Comparison of ENCODE assay signal across 8 cellular contexts in genomic region chr4:184747034-184747830, GRCh38. TPM values are rescaled to one million over a fixed set of nuclear protein-coding genes. Genes with fewer than 3 reads are reported as not detected.
DNase-seq lines count a peak whose midpoint lies in the region; ATAC-seq and TF ChIP-seq lines count a peak whose summit lies in the region.

No MANE protein-coding gene starts in this region.

- no peak for TF ChIP-seq POLR2A in upper lobe of left lung (IDR thresholded peaks at IDR 0.05)

- H3K4me3 ChIP-seq in dorsolateral prefrontal cortex (no peak overlapping the region), mucosa of descending colon (no peak overlapping the region), upper lobe of left lung (no peak overlapping the region)

- intact Hi-C loops in dorsolateral prefrontal cortex (cut with DNase I) = loop anchor here (5.0 to 10.0 kb wide), 7 partner anchors 60 to 350 kb away; partner anchors contain the start of gene ACSL1 (in 1 of the 2)
- intact Hi-C loops in mucosa of descending colon (cut with DNase I, micrococcal nuclease) = loop anchor here in 1 of 2 donors (10.0 kb wide), 1 partner anchor 238 kb away; no protein-coding TSS in a partner anchor

- H3K4me1 ChIP-seq in mucosa of descending colon (ENCODE audit: low read depth) (peaks cover 21% of the 10 kb centered on the region), upper lobe of left lung (peaks cover 26 to 35% (median 29%) of the 10 kb centered on the region in 4 donors)

- no peaks in the 10 kb centered on the region for H3K9me3 Mint-ChIP-seq in effector memory CD8-positive, alpha-beta T cell

- H3K36me3 Mint-ChIP-seq in effector memory CD8-positive, alpha-beta T cell (ENCODE audit: insufficient read depth) = peaks cover 3% of the 10 kb centered on the region

- WGBS in upper lobe of left lung, 2 donors = 73 to 78% methylated on average over 2 to 4 of the region's 4 CpGs

- no peaks in the 10 kb centered on the region for H3K4me1 Mint-ChIP-seq in effector memory CD8-positive, alpha-beta T cell (ENCODE audit: low read depth in 2 of 2)

- H3K27ac ChIP-seq in dorsolateral prefrontal cortex = peak overlapping the region in 38 of 59 donors; percentile 1 to 84 (median 44)
- peak overlapping the region; percentile 69 to 77 (median 72) for H3K27ac ChIP-seq in upper lobe of left lung

- ATAC-seq in mucosa of descending colon (peak; percentile 85), upper lobe of left lung (ENCODE audit: low FRiP score in 2 of 2) (peak; percentile 7 to 53), HG03175 (IDR thresholded peaks at IDR 0.05; ENCODE audit: unreplicated experiment) (no peak), HG03196 (IDR thresholded peaks at IDR 0.05; ENCODE audit: unreplicated experiment) (no peak)
- ATAC-seq in effector memory CD8-positive, alpha-beta T cell (replicated peaks) = no peak

- DNase-seq in LHCN-M2 (ENCODE audit: low read depth) = peak; percentile 40
- DNase-seq in dorsolateral prefrontal cortex = no peak
- peak; percentile 71 to 79 (median 77) for DNase-seq in mucosa of descending colon
- peak in 1 of 2 donors; percentile 83 for DNase-seq in upper lobe of left lung
- no peak for DNase-seq in effector memory CD8-positive, alpha-beta T cell
- no peak for DNase-seq in activated CD4-positive, CD25-positive, alpha-beta regulatory T cell treated with anti-CD3 and anti-CD28 coated beads, Interleukin-2, amount 50 U/mL, for 72 hours

- H3K27ac Mint-ChIP-seq in effector memory CD8-positive, alpha-beta T cell = no peak overlapping the region

- no peak overlapping the region for H3K4me3 Mint-ChIP-seq in effector memory CD8-positive, alpha-beta T cell

- TF ChIP-seq CTCF in dorsolateral prefrontal cortex (IDR thresholded peaks at IDR 0.05 in 54 of 56, conservative IDR thresholded peaks at IDR 0.05 in 2 of 56; ENCODE audit: low read depth in 1 of 56, partially characterized antibody in 56 of 56) = no peak
- TF ChIP-seq CTCF in mucosa of descending colon (IDR thresholded peaks at IDR 0.05) = no peak
- TF ChIP-seq CTCF in upper lobe of left lung (IDR thresholded peaks at IDR 0.05) = no peak

- TF ChIP-seq EP300 in upper lobe of left lung (IDR thresholded peaks at IDR 0.05) = no peak

- H3K36me3 ChIP-seq in mucosa of descending colon (ENCODE audit: low read depth) = no peaks in the 10 kb centered on the region
- H3K36me3 ChIP-seq in upper lobe of left lung = no peaks in the 10 kb centered on the region

- H3K27me3 Mint-ChIP-seq in effector memory CD8-positive, alpha-beta T cell = peaks cover 6 to 22% of the 10 kb centered on the region in 2 donors

- H3K9me3 ChIP-seq in mucosa of descending colon = no peaks in the 10 kb centered on the region
- H3K9me3 ChIP-seq in upper lobe of left lung = no peaks in the 10 kb centered on the region

- H3K27me3 ChIP-seq in dorsolateral prefrontal cortex (no peaks in the 10 kb centered on the region), upper lobe of left lung (no peaks in the 10 kb centered on the region)

RNA-seq across cellular contexts. Expression of gene CENPU, which starts 13.3 kb away (rescaled TPM):
- total RNA-seq in LHCN-M2 (2014; rRNA removed) (73.7 and 85.5 TPM in 2 replicates), dorsolateral prefrontal cortex (1 to 10 TPM in 61 of 120 experiments, under 1 TPM in 45, not detected in 14; 0.33 to 3.8 (median 1.1) TPM), mucosa of descending colon (10 to 100 TPM in 1 of 3 donors, 1 to 10 TPM in 2; 5.1 to 19.5 (median 9.5) TPM), upper lobe of left lung (1 to 10 TPM in 4 of 6 donors, under 1 TPM in 1, not detected in 1; 0.44 to 5.5 (median 3.5) TPM)
- 15.5 TPM for polyA plus RNA-seq in LHCN-M2 (2012)

Comparison
In these comparisons a context has a peak if more than half of its experiments do, and no peak if none do; other contexts are left out.
1. DNase-seq: peak in LHCN-M2 (single experiment) and mucosa of descending colon (3 of 3); none in dorsolateral prefrontal cortex (0 of 10), effector memory CD8-positive, alpha-beta T cell (0 of 3) and activated CD4-positive, CD25-positive, alpha-beta regulatory T cell treated with anti-CD3 and anti-CD28 coated beads, Interleukin-2, amount 50 U/mL, for 72 hours (single experiment).
2. ATAC-seq: peak in mucosa of descending colon (single experiment) and upper lobe of left lung (2 of 2); none in HG03175 (single experiment), effector memory CD8-positive, alpha-beta T cell (single experiment) and HG03196 (single experiment).